28 cellular contexts compared by ENCODE assay signal in the genomic region with DNA sequence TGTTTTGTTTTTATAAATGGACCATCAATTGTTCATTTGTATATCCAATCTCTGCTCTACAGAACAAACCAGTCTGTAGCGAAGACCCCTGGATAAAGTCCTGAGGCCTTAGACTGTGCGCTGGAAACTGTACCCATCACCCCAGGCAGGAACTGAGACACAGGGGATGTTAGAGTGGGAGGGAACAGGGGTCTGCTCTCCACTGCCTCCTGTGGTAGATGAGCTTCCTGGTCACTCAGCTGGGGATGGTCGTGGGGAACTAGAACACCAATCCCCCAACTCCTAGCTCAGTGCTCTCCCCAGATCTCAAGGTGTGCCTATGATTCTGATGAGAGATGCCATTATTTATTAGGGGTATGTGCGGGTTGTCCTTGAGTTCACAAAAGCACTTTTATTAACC.
"Had no signal": no experiment of that assay in that cellular context is flagged by ENCODE, and none has a peak within 500 bp of the region (broad histone marks: within the 10 kb centered on the region; RNA-seq: fewer than 3 reads in every experiment).

No MANE protein-coding gene starts in this region.

- H3K36me3 ChIP-seq: adrenal gland, ascending aorta, brain microvascular endothelial cell, esophagus muscularis mucosa, neutrophil, pancreas, uterus had no signal

- H3K27ac ChIP-seq: adrenal gland, ascending aorta, brain microvascular endothelial cell, esophagus muscularis mucosa, neutrophil, pancreas, skin epidermis, testis, uterus, VCaP had no signal

- ATAC-seq: activated T-helper 17 cell treated with anti-CD3 and anti-CD28 coated beads, Interleukin-2, amount 50 U/mL, for 72 hours; left cardiac atrium; pancreas; right cardiac atrium; stimulated activated effector memory CD8-positive, alpha-beta T cell treated with anti-CD3 and anti-CD28 coated beads, Interleukin-12 subunit alpha, Interleukin-12 subunit beta, amount 100 ng/mL, for 72 hours had no signal

- DNase-seq: activated CD4-positive, alpha-beta T cell treated with anti-CD3 and anti-CD28 coated beads for 1 hour; activated CD8-positive, alpha-beta memory T cell treated with anti-CD3 and anti-CD28 coated beads, Interleukin-2, amount 50 U/mL, for 4 hours; activated naive CD4-positive, alpha-beta T cell; activated T-cell treated with anti-CD3 and anti-CD28 coated beads, Interleukin-2, amount 50 U/mL, for 24 hours; adrenal gland; brain microvascular endothelial cell; caudate nucleus; dermis blood vessel endothelial cell; effector memory CD4-positive, alpha-beta T cell; glutamatergic neuron; hippocampal formation; left cardiac atrium; pancreas; right cardiac atrium; stimulated activated CD4-positive, alpha-beta T cell treated with anti-CD3 and anti-CD28 coated beads, Interleukin-1b, Interleukin-23, amount 100 ng/mL, for 48 hours; testis; trophoblast cell; uterus had no signal

- H3K4me1 ChIP-seq: adrenal gland, ascending aorta, pancreas, testis, uterus had no signal

- H3K4me1 Mint-ChIP-seq: activated T-helper 17 cell treated with anti-CD3 and anti-CD28 coated beads, Interleukin-2, amount 50 U/mL, for 72 hours; memory B cell; stimulated activated effector memory CD8-positive, alpha-beta T cell treated with anti-CD3 and anti-CD28 coated beads, Interleukin-12 subunit alpha, Interleukin-12 subunit beta, amount 100 ng/mL, for 72 hours had no signal

- H3K4me3 ChIP-seq: adrenal gland, ascending aorta, esophagus muscularis mucosa, pancreas, skin epidermis, testis, uterus had no signal

- H3K27ac Mint-ChIP-seq: activated naive CD8-positive, alpha-beta T cell; activated T-cell treated with anti-CD3 and anti-CD28 coated beads, Interleukin-2, amount 50 U/mL, for 24 hours; activated T-helper 17 cell treated with anti-CD3 and anti-CD28 coated beads, Interleukin-2, amount 50 U/mL, for 72 hours; memory B cell; natural killer cell treated with Interleukin-12 subunit alpha and Interleukin-12 subunit beta and Interleukin-15 and Interleukin-18, amount 100 ng/mL, for 72 hours; stimulated activated effector memory CD8-positive, alpha-beta T cell treated with anti-CD3 and anti-CD28 coated beads, Interleukin-12 subunit alpha, Interleukin-12 subunit beta, amount 100 ng/mL, for 72 hours had no signal

- H3K9me3 Mint-ChIP-seq: activated T-cell treated with anti-CD3 and anti-CD28 coated beads, Interleukin-2, amount 50 U/mL, for 24 hours; activated T-helper 17 cell treated with anti-CD3 and anti-CD28 coated beads, Interleukin-2, amount 50 U/mL, for 72 hours; natural killer cell treated with Interleukin-12 subunit alpha and Interleukin-12 subunit beta and Interleukin-15 and Interleukin-18, amount 100 ng/mL, for 72 hours; stimulated activated effector memory CD8-positive, alpha-beta T cell treated with anti-CD3 and anti-CD28 coated beads, Interleukin-12 subunit alpha, Interleukin-12 subunit beta, amount 100 ng/mL, for 72 hours had no signal

- H3K9me3 ChIP-seq: adrenal gland, ascending aorta, esophagus muscularis mucosa, neutrophil, pancreas, testis, uterus had no signal

- H3K4me3 Mint-ChIP-seq: activated naive CD8-positive, alpha-beta T cell; activated T-cell treated with anti-CD3 and anti-CD28 coated beads, Interleukin-2, amount 50 U/mL, for 24 hours; activated T-helper 17 cell treated with anti-CD3 and anti-CD28 coated beads, Interleukin-2, amount 50 U/mL, for 72 hours; memory B cell; natural killer cell treated with Interleukin-12 subunit alpha and Interleukin-12 subunit beta and Interleukin-15 and Interleukin-18, amount 100 ng/mL, for 72 hours; stimulated activated effector memory CD8-positive, alpha-beta T cell treated with anti-CD3 and anti-CD28 coated beads, Interleukin-12 subunit alpha, Interleukin-12 subunit beta, amount 100 ng/mL, for 72 hours had no signal

- H3K27me3 ChIP-seq: ascending aorta, brain microvascular endothelial cell, testis, uterus had no signal

- H3K36me3 Mint-ChIP-seq: activated naive CD8-positive, alpha-beta T cell; memory B cell; natural killer cell treated with Interleukin-12 subunit alpha and Interleukin-12 subunit beta and Interleukin-15 and Interleukin-18, amount 100 ng/mL, for 72 hours; stimulated activated effector memory CD8-positive, alpha-beta T cell treated with anti-CD3 and anti-CD28 coated beads, Interleukin-12 subunit alpha, Interleukin-12 subunit beta, amount 100 ng/mL, for 72 hours had no signal
